23 cellular contexts compared by ENCODE assay signal in the genomic region with DNA sequence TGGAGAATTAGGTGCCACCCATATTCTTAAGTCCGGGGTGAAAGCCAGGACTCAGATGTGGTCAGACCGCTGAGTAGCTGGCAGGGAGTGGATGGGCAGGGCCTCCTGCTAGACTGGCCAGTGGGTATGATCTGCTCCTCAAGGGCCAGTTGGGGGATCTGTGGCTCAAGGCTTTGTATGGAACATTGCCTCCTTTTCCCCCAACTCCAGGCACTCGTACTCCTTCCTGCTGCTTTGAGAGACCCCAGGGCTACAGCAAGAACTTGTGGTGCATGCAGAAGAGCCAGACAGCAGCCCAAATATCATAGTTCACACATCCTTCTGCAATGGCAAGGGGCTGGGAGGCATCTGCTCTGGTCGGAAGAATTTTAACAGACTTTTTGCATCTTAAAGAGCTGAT.
"Had no signal": no experiment of that assay in that cellular context is flagged by ENCODE, and none has a peak within 500 bp of the region (broad histone marks: within the 10 kb centered on the region; RNA-seq: fewer than 3 reads in every experiment).

No MANE protein-coding gene starts in this region.

- H3K9ac ChIP-seq: neural progenitor cell, parathyroid adenoma had no signal

- H3K4me1 ChIP-seq: esophagus squamous epithelium, neural progenitor cell, parathyroid adenoma, prostate gland, right atrium auricular region, sigmoid colon, suprapubic skin had no signal

- H3K27ac ChIP-seq: dorsolateral prefrontal cortex, esophagus squamous epithelium, neural progenitor cell, parathyroid adenoma, prostate gland, right atrium auricular region, sigmoid colon, skin epidermis, suprapubic skin had no signal

- H3K4me3 ChIP-seq: dorsolateral prefrontal cortex, esophagus squamous epithelium, lung, mucosa of descending colon, neural progenitor cell, prostate gland, right atrium auricular region, sigmoid colon, skin epidermis, suprapubic skin had no signal

- DNase-seq: central memory CD4-positive, alpha-beta T cell; dorsolateral prefrontal cortex; effector CD8-positive, alpha-beta T cell; esophagus squamous epithelium; kidney; mucosa of descending colon; naive thymus-derived CD4-positive, alpha-beta T cell; sigmoid colon; stimulated activated CD4-positive, alpha-beta T cell treated with anti-CD3 and anti-CD28 coated beads, Interleukin-15, amount 100 ng/mL, for 24 hours; stimulated activated CD4-positive, alpha-beta T cell treated with anti-CD3 and anti-CD28 coated beads, Interleukin-2, amount 100 ng/mL, for 48 hours; stimulated activated naive B cell treated with anti-CD40 and anti-IgM and Interleukin-4, amounts not matched to agents 10 μg/mL and 1 μg/mL and 100 μg/mL, for 72 hours; stimulated activated naive CD8-positive, alpha-beta T cell treated with anti-CD3 and anti-CD28 coated beads, Interleukin-15, amount 100 ng/mL, for 72 hours; trophoblast cell had no signal

- H2AFZ ChIP-seq: neural progenitor cell, parathyroid adenoma had no signal

- H3K27me3 ChIP-seq: dorsolateral prefrontal cortex, neural progenitor cell, right atrium auricular region, sigmoid colon had no signal

- ATAC-seq: left lobe of liver; mucosa of descending colon; naive thymus-derived CD4-positive, alpha-beta T cell; stimulated activated naive B cell treated with anti-CD40 and anti-IgM and Interleukin-4, amounts not matched to agents 10 μg/mL and 1 μg/mL and 100 μg/mL, for 72 hours; stimulated activated naive CD8-positive, alpha-beta T cell treated with anti-CD3 and anti-CD28 coated beads, Interleukin-15, amount 100 ng/mL, for 72 hours had no signal

- H3K36me3 ChIP-seq: esophagus squamous epithelium, neural progenitor cell, prostate gland, right atrium auricular region, sigmoid colon, suprapubic skin had no signal

- H3K4me2 ChIP-seq: neural progenitor cell had no signal

- FAIRE-seq: colon, frontal cortex, kidney had no signal

- H3K9me3 ChIP-seq: esophagus squamous epithelium, mucosa of descending colon, prostate gland, right atrium auricular region, suprapubic skin had no signal

- H3K79me2 ChIP-seq: parathyroid adenoma had no signal
